Comparison of ENCODE assay signal across 1 cellular context in genomic region chr6:26441977-26442376, GRCh38.
TF ChIP-seq lines count a peak whose summit lies in the region.

No MANE protein-coding gene starts in this region.

TF ChIP-seq in GM23338, 12 proteins besides CTCF, POLR2A, EP300 and RAD21 (continued from another document):
- TF ChIP-seq, protein P1, sequence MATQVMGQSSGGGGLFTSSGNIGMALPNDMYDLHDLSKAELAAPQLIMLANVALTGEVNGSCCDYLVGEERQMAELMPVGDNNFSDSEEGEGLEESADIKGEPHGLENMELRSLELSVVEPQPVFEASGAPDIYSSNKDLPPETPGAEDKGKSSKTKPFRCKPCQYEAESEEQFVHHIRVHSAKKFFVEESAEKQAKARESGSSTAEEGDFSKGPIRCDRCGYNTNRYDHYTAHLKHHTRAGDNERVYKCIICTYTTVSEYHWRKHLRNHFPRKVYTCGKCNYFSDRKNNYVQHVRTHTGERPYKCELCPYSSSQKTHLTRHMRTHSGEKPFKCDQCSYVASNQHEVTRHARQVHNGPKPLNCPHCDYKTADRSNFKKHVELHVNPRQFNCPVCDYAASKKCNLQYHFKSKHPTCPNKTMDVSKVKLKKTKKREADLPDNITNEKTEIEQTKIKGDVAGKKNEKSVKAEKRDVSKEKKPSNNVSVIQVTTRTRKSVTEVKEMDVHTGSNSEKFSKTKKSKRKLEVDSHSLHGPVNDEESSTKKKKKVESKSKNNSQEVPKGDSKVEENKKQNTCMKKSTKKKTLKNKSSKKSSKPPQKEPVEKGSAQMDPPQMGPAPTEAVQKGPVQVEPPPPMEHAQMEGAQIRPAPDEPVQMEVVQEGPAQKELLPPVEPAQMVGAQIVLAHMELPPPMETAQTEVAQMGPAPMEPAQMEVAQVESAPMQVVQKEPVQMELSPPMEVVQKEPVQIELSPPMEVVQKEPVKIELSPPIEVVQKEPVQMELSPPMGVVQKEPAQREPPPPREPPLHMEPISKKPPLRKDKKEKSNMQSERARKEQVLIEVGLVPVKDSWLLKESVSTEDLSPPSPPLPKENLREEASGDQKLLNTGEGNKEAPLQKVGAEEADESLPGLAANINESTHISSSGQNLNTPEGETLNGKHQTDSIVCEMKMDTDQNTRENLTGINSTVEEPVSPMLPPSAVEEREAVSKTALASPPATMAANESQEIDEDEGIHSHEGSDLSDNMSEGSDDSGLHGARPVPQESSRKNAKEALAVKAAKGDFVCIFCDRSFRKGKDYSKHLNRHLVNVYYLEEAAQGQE (IDR thresholded peaks at IDR 0.05; ENCODE audit: unreplicated experiment) = no peak
- TF ChIP-seq ZNF462 (CRISPR knock-in tag; IDR thresholded peaks at IDR 0.05) (no peak), ZNF331 (CRISPR knock-in tag; IDR thresholded peaks at IDR 0.05; ENCODE audit: low read depth) (no peak), POLR2AphosphoS5 (IDR thresholded peaks at IDR 0.05; ENCODE audit: low read depth) (no peak), CREB1 (CRISPR knock-in tag; IDR thresholded peaks at IDR 0.05; ENCODE audit: low read depth) (no peak), JUNB (IDR thresholded peaks at IDR 0.05; ENCODE audit: unreplicated experiment) (no peak)
- TF ChIP-seq, protein P2, sequence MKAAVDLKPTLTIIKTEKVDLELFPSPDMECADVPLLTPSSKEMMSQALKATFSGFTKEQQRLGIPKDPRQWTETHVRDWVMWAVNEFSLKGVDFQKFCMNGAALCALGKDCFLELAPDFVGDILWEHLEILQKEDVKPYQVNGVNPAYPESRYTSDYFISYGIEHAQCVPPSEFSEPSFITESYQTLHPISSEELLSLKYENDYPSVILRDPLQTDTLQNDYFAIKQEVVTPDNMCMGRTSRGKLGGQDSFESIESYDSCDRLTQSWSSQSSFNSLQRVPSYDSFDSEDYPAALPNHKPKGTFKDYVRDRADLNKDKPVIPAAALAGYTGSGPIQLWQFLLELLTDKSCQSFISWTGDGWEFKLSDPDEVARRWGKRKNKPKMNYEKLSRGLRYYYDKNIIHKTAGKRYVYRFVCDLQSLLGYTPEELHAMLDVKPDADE (IDR thresholded peaks at IDR 0.05) = no peak
